ENCODE assay signal across 8 cellular contexts in the genomic region with DNA sequence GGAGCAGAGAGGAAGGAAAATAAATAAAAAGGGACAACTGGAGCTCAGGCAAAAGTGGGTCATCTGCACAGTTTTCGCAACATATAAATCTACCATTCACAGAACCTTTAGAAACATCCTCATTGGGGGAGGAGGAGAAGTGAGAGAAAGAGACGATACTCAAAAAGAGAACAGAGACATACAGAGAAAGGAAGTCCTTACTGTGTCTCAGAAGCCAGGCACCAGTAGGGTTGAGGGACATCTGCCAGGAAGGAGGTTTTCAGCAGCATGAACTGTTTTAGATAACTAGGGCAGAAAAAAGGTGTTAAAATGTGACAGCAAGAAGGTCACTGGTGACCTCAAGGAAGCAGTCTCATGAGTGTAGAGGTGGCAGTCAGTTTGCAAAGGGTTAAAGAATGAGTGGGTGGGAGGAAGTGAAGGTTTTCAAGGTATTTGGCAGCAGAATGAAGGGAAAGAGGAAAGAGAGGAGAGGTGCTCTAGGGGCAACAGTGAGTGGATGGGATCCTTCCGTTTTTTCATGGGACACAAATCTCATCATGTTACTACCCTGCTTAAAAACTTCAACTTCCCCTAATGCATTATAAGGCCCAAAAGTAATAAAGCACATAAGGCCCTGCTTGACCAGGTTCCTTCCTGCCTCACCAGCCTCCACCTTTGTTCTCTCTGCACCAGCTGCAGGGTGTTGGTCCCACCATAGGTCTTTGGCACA. TPM values are rescaled to one million over a fixed set of nuclear protein-coding genes. Genes with fewer than 3 reads are reported as not detected.
DNase-seq lines count a peak whose midpoint lies in the region; ATAC-seq, FAIRE-seq and TF ChIP-seq lines count a peak whose summit lies in the region.

No MANE protein-coding gene starts in this region.

- no peak for TF ChIP-seq CTCF in endothelial cell (IDR thresholded peaks at IDR 0.05; ENCODE audit: unreplicated experiment)

- H3K4me1 Mint-ChIP-seq in stimulated activated naive CD8-positive, alpha-beta T cell treated with anti-CD3 and anti-CD28 coated beads, Interleukin-15, amount 100 ng/mL, for 72 hours, result peaks cover 53% of the 10 kb centered on the region
- peaks cover 36% of the 10 kb centered on the region for H3K4me1 Mint-ChIP-seq in endothelial cell (ENCODE audit: unreplicated experiment)

- peaks cover 4% of the 10 kb centered on the region for H3K36me3 Mint-ChIP-seq in endothelial cell (ENCODE audit: low read depth, unreplicated experiment)

- peak; percentile 60 for DNase-seq in GM12892 (ENCODE audit: insufficient read length)
- DNase-seq in cerebellar cortex (ENCODE audit: low spot score), result peak; percentile 48
- DNase-seq in stimulated activated naive CD8-positive, alpha-beta T cell treated with anti-CD3 and anti-CD28 coated beads, Interleukin-15, amount 100 ng/mL, for 72 hours, result peak; percentile 58 to 79
- no peak for DNase-seq in endothelial cell (ENCODE audit: low spot score)
- DNase-seq in NCI-H1417 (lab: John Stamatoyannopoulos, UW), result no peak
- DNase-seq in NCI-H510A (lab: John Stamatoyannopoulos, UW), result no peak

- peak; percentile 88 for FAIRE-seq in GM12892 (lab: Jason Lieb, UNC)

- no peak overlapping the region for H3K4me3 Mint-ChIP-seq in stimulated activated naive CD8-positive, alpha-beta T cell treated with anti-CD3 and anti-CD28 coated beads, Interleukin-15, amount 100 ng/mL, for 72 hours
- no peak overlapping the region for H3K4me3 Mint-ChIP-seq in endothelial cell (ENCODE audit: unreplicated experiment)

- no peaks in the 10 kb centered on the region for H3K27me3 Mint-ChIP-seq in stimulated activated naive CD8-positive, alpha-beta T cell treated with anti-CD3 and anti-CD28 coated beads, Interleukin-15, amount 100 ng/mL, for 72 hours
- H3K27me3 Mint-ChIP-seq in endothelial cell (ENCODE audit: unreplicated experiment), result peaks cover 3% of the 10 kb centered on the region

- no peak for TF ChIP-seq POLR2A in GM12892 (IDR thresholded peaks at IDR 0.05; ENCODE audit: low read depth, low read length)

- peak overlapping the region in 1 of 2 donors; percentile 2 for H3K27ac Mint-ChIP-seq in stimulated activated naive CD8-positive, alpha-beta T cell treated with anti-CD3 and anti-CD28 coated beads, Interleukin-15, amount 100 ng/mL, for 72 hours
- no peak overlapping the region for H3K27ac Mint-ChIP-seq in endothelial cell (ENCODE audit: unreplicated experiment)

- ATAC-seq in GM21423 (IDR thresholded peaks at IDR 0.05; ENCODE audit: unreplicated experiment), result peak; percentile 86
- peak; percentile 81 for ATAC-seq in HG03558 (IDR thresholded peaks at IDR 0.05; ENCODE audit: extremely low read depth, unreplicated experiment)
- ATAC-seq in stimulated activated naive CD8-positive, alpha-beta T cell treated with anti-CD3 and anti-CD28 coated beads, Interleukin-15, amount 100 ng/mL, for 72 hours, result peak; percentile 92

- H3K9me3 Mint-ChIP-seq in stimulated activated naive CD8-positive, alpha-beta T cell treated with anti-CD3 and anti-CD28 coated beads, Interleukin-15, amount 100 ng/mL, for 72 hours, result no peaks in the 10 kb centered on the region
- no peaks in the 10 kb centered on the region for H3K9me3 Mint-ChIP-seq in endothelial cell (ENCODE audit: unreplicated experiment)

RNA-seq across cellular contexts. Expression of gene JAK1, which starts 9.5 kb away (rescaled TPM):
- polyA plus RNA-seq in GM12892 (2012; ENCODE audit: missing spikeins), result 21.8 TPM
- total RNA-seq in endothelial cell (ENCODE audit: unreplicated experiment), result 202 TPM

Comparison
In these comparisons a context has a peak if more than half of its experiments do, and no peak if none do; other contexts are left out.
1. DNase-seq: peak in GM12892 (single experiment), cerebellar cortex (single experiment) and stimulated activated naive CD8-positive, alpha-beta T cell treated with anti-CD3 and anti-CD28 coated beads, Interleukin-15, amount 100 ng/mL, for 72 hours (2 of 2); none in endothelial cell (single experiment), NCI-H1417 (0 of 3) and NCI-H510A (single experiment).
2. Peak in every context shown above with its lines, with median percentiles within 50 percentile points of each other: ATAC-seq.